In the genomic region with DNA sequence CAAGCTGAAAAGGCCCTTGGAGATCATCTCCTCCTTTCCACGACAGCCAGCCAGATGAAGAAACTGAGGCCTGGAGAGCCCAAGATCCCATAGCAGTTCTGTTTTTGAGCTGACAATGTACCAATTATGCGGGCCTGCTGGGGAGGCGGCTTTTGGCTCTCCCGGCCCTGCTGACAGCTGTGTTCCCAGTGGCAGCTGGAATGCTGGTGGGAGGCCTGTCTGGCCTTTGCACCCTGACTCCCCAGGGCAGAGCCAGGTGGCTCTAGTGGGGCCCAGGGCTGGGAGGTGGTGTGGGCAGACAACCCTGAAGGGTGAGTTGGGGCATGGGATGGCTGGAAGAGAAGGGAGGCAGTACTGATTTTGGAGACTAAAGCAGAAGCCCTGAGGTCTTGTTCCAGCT, we compare ENCODE assay signal across 11 cellular contexts. TPM values are rescaled to one million over a fixed set of nuclear protein-coding genes. Genes with fewer than 3 reads are reported as not detected.
DNase-seq lines count a peak whose midpoint lies in the region; ATAC-seq, FAIRE-seq and TF ChIP-seq lines count a peak whose summit lies in the region.
"Had no signal": no experiment of that assay in that cellular context is flagged by ENCODE, and none has a peak within 500 bp of the region (broad histone marks: within the 10 kb centered on the region; RNA-seq: fewer than 3 reads in every experiment).

No MANE protein-coding gene starts in this region.

- peak overlapping the region; percentile 80 to 82 for H3K4me3 Mint-ChIP-seq in stimulated activated naive CD8-positive, alpha-beta T cell treated with anti-CD3 and anti-CD28 coated beads, Interleukin-15, amount 100 ng/mL, for 72 hours

- H3K4me3 ChIP-seq in adipocyte (ENCODE audit: low read length) (no peak overlapping the region), HepG2 (replicated peaks in 1 of 3; ENCODE audit: insufficient read depth in 1 of 3, low read depth in 2 of 3, low read length in 3 of 3) (peak overlapping the region in 2 of 3 experiments; percentile 26 to 67; a peak in 4 of 6 replicates), upper lobe of left lung (no peak overlapping the region)

- no peak for TF ChIP-seq RAD21 in HepG2 (CRISPR knock-in tag; IDR thresholded peaks at IDR 0.05)

- ATAC-seq in HepG2 = peak; percentile 21
- ATAC-seq in stimulated activated naive CD8-positive, alpha-beta T cell treated with anti-CD3 and anti-CD28 coated beads, Interleukin-15, amount 100 ng/mL, for 72 hours = no peak
- ATAC-seq in upper lobe of left lung (ENCODE audit: low FRiP score in 2 of 2) = no peak

- WGBS in HepG2 (ENCODE audit: low lambda C conversion rate) = no CpG with 5 or more reads among the region's 4 CpGs
- 80 to 83% methylated on average over 1 to 4 of the region's 4 CpGs for WGBS in upper lobe of left lung, 2 donors

- no peak for TF ChIP-seq CTCF in HepG2 (CRISPR knock-in tag; IDR thresholded peaks at IDR 0.05)
- TF ChIP-seq CTCF in upper lobe of left lung (IDR thresholded peaks at IDR 0.05) = no peak

- H3K79me2 ChIP-seq in HepG2 (ENCODE audit: insufficient read depth, low read length) = no peaks in the 10 kb centered on the region

- in situ Hi-C loops in HepG2 (cut with HindIII; ENCODE audit: extremely low pct_ligation_motif_present, low pct_unique_long_range_greater_than_20kb) = no loop called here

- H2AFZ ChIP-seq in HepG2 (ENCODE audit: low read length) = no peak overlapping the region

- H3K4me1 ChIP-seq in adipocyte (ENCODE audit: control insufficient read depth, insufficient read depth, low read length) (peaks cover 39% of the 10 kb centered on the region), HepG2 (ENCODE audit: insufficient read depth, low read length) (peaks cover 97% of the 10 kb centered on the region), upper lobe of left lung (peaks cover 48 to 61% (median 50%) of the 10 kb centered on the region in 4 donors)

- CTCF ChIA-PET in HepG2 (lab: Yijun Ruan, JAX; ENCODE audit: low intra/inter-chr PET ratio, low total read pairs) = no interaction called here

- H3K9ac ChIP-seq in adipocyte (ENCODE audit: low read length) (peak overlapping the region; percentile 17), HepG2 (ENCODE audit: insufficient read depth, low read depth, low read length) (peak overlapping the region; percentile 33; the same call in 1 of the 2 replicates)

- no peaks in the 10 kb centered on the region for H3K36me3 ChIP-seq in adipocyte (ENCODE audit: control insufficient read depth, insufficient read depth, low read length, severe bottlenecking)
- H3K36me3 ChIP-seq in HepG2 (replicated peaks in 1 of 2; ENCODE audit: control insufficient read depth in 1 of 2, insufficient read depth in 2 of 2, low read length in 2 of 2) = no peaks in the 10 kb centered on the region
- no peaks in the 10 kb centered on the region for H3K36me3 ChIP-seq in upper lobe of left lung

- FAIRE-seq in HepG2 (lab: Jason Lieb, UNC) (no peak), GM19239 (lab: Jason Lieb, UNC) (no peak)

- DNase-seq in NCI-H146 (lab: John Stamatoyannopoulos, UW) (peak; percentile 9), NCI-H146 treated with DMSO at 0.1 percent for 48 hours (lab: John Stamatoyannopoulos, UW; ENCODE audit: unreplicated experiment) (no peak), adipocyte (ENCODE audit: low read depth) (no peak), HepG2 (ENCODE audit: low spot score) (peak; percentile 47), GM19239 (ENCODE audit: insufficient read length, low spot score) (no peak), pons (ENCODE audit: low spot score) (no peak), upper lobe of left lung (no peak)
- no peak for DNase-seq in stimulated activated naive CD8-positive, alpha-beta T cell treated with anti-CD3 and anti-CD28 coated beads, Interleukin-15, amount 100 ng/mL, for 72 hours
- DNase-seq: 8988T, amniotic stem cell, GF-D8 had no signal

- intact Hi-C loops in HepG2 (cut with micrococcal nuclease; ENCODE audit: unreplicated experiment) = no loop called here

- no TSS peak for BruUV-seq in HepG2 (replicated peaks; lab: Mats Ljungman, UMichigan)

- no peaks in the 10 kb centered on the region for H4K20me1 ChIP-seq in HepG2 (ENCODE audit: insufficient read depth, low read length)

- no peaks in the 10 kb centered on the region for H3K9me3 Mint-ChIP-seq in stimulated activated naive CD8-positive, alpha-beta T cell treated with anti-CD3 and anti-CD28 coated beads, Interleukin-15, amount 100 ng/mL, for 72 hours

- H3K4me2 ChIP-seq in HepG2 (ENCODE audit: low read depth, low read length) = peak overlapping the region; percentile 95

- peaks cover 94% of the 10 kb centered on the region for H3K4me1 Mint-ChIP-seq in stimulated activated naive CD8-positive, alpha-beta T cell treated with anti-CD3 and anti-CD28 coated beads, Interleukin-15, amount 100 ng/mL, for 72 hours

- peak overlapping the region; percentile 16 for H3K27ac ChIP-seq in HepG2 (ENCODE audit: extremely low read length, insufficient read depth, low read length)
- peak overlapping the region in 2 of 4 donors; percentile 58 to 59 for H3K27ac ChIP-seq in upper lobe of left lung

- H3K27ac Mint-ChIP-seq in stimulated activated naive CD8-positive, alpha-beta T cell treated with anti-CD3 and anti-CD28 coated beads, Interleukin-15, amount 100 ng/mL, for 72 hours = peak overlapping the region; percentile 96

- no peaks in the 10 kb centered on the region for H3K27me3 Mint-ChIP-seq in stimulated activated naive CD8-positive, alpha-beta T cell treated with anti-CD3 and anti-CD28 coated beads, Interleukin-15, amount 100 ng/mL, for 72 hours

- TF ChIP-seq POLR2A in HepG2 (IDR thresholded peaks at IDR 0.05; ENCODE audit: insufficient read depth in 1 of 2, low read depth in 2 of 2, low read length in 2 of 2) (0 out of 4 replicates have a peak, but pooled peaks of 1 of the 2 experiments have one; percentile 24), upper lobe of left lung (IDR thresholded peaks at IDR 0.05) (no peak)

- TF ChIP-seq EP300 in HepG2 (IDR thresholded peaks at IDR 0.05; ENCODE audit: low read depth in 2 of 2, low read length in 2 of 2) = peak in 1 of 2 experiments; percentile 25; a peak in 1 of 4 replicates
- TF ChIP-seq EP300 in HepG2 (CRISPR knock-in tag; IDR thresholded peaks at IDR 0.05; ENCODE audit: borderline replicate concordance) = no peak
- TF ChIP-seq EP300 in upper lobe of left lung (IDR thresholded peaks at IDR 0.05) = no peak

- POLR2A ChIA-PET in HepG2 (lab: Yijun Ruan, JAX) = interaction anchor here (1.0 to 2.7 kb wide), 3 partner anchors 30 to 42 kb away, joined by 3 to 10 read pairs (median 10); partner anchors contain the start of gene WASF2

- H3K27me3 ChIP-seq in adipocyte (replicated peaks; ENCODE audit: control insufficient read depth, insufficient read depth, low read length) (no peaks in the 10 kb centered on the region), HepG2 (ENCODE audit: control insufficient read depth in 1 of 2, insufficient read depth in 2 of 2, low read length in 2 of 2) (no peaks in the 10 kb centered on the region), upper lobe of left lung (no peaks in the 10 kb centered on the region)

- no peaks in the 10 kb centered on the region for H3K9me3 ChIP-seq in adipocyte (ENCODE audit: control insufficient read depth, low read length)
- H3K9me3 ChIP-seq in HepG2 (ENCODE audit: low read length) = no peaks in the 10 kb centered on the region
- no peaks in the 10 kb centered on the region for H3K9me3 ChIP-seq in upper lobe of left lung

TF ChIP-seq in HepG2, 621 proteins besides CTCF, POLR2A, EP300 and RAD21 (continues in another document):
- TF ChIP-seq ZNF484 (CRISPR knock-in tag; IDR thresholded peaks at IDR 0.05; ENCODE audit: borderline replicate concordance, low read depth) (no peak), KAT2B (IDR thresholded peaks at IDR 0.05; ENCODE audit: borderline replicate concordance, low read depth, low read length) (no peak), STAT5B (CRISPR knock-in tag; IDR thresholded peaks at IDR 0.05) (no peak), NR2F6 (IDR thresholded peaks at IDR 0.05) (peak; percentile 39), NR2F6 (CRISPR knock-in tag; IDR thresholded peaks at IDR 0.05) (peak; percentile 72), ZMYM2 (CRISPR knock-in tag; IDR thresholded peaks at IDR 0.05) (no peak), ZBTB42 (CRISPR knock-in tag; IDR thresholded peaks at IDR 0.05) (peak; percentile 90; the same call in 1 of the 2 replicates)

RNA-seq across cellular contexts. Expression of gene WASF2, which starts 30.7 kb away (rescaled TPM):
- 10.4 and 16.9 TPM in 2 replicates for total RNA-seq in HepG2 (2016; rRNA removed; fragmentation: Illumina TruSeq; extraction: Trizol)
- total RNA-seq in HepG2 (2016; cell fraction: cytosol; rRNA removed; fragmentation: Illumina TruSeq; extraction: Trizol; ENCODE audit: low read depth) = 3.7 and 4.4 TPM in 2 replicates
- total RNA-seq in HepG2 (2016; cell fraction: insoluble cytoplasmic fraction; rRNA removed; fragmentation: Illumina TruSeq; extraction: Trizol) = 10.6 and 15.8 TPM in 2 replicates
- 17.2 and 17.7 TPM in 2 replicates for total RNA-seq in HepG2 (2016; cell fraction: membrane; rRNA removed; fragmentation: Illumina TruSeq; extraction: Trizol)
- 13.0 and 13.9 TPM in 2 replicates for total RNA-seq in HepG2 (2016; cell fraction: nucleus; rRNA removed; fragmentation: Illumina TruSeq; extraction: Trizol)
- polyA plus RNA-seq in HepG2 (2011; rRNA removed) = 26.4 and 27.7 TPM in 2 replicates
- 16.3 and 16.7 TPM in 2 replicates for polyA plus RNA-seq in HepG2 (2011; cell fraction: cytosol; rRNA removed)
- 25.0 and 25.9 TPM in 2 replicates for polyA plus RNA-seq in HepG2 (2011; cell fraction: nucleus; rRNA removed)
- polyA plus RNA-seq in HepG2 (2012) = 29.4 and 35.1 TPM in 2 replicates
- 2.7 and 3.1 TPM in 2 replicates for polyA plus RNA-seq in HepG2 (2016; cell fraction: cytosol; fragmentation: Illumina TruSeq; extraction: Trizol; ENCODE audit: low read depth)
- polyA plus RNA-seq in HepG2 (2016; cell fraction: insoluble cytoplasmic fraction; fragmentation: Illumina TruSeq; extraction: Trizol; ENCODE audit: low read depth) = 21.4 and 26.0 TPM in 2 replicates
- 12.8 and 13.7 TPM in 2 replicates for polyA plus RNA-seq in HepG2 (2016; cell fraction: membrane; fragmentation: Illumina TruSeq; extraction: Trizol; ENCODE audit: low read depth)
- 23.0 and 25.5 TPM in 2 replicates for polyA plus RNA-seq in HepG2 (2016; cell fraction: nucleus; fragmentation: Illumina TruSeq; extraction: Trizol; ENCODE audit: insufficient read depth, low read depth)
- polyA minus RNA-seq in HepG2 (2011; rRNA and poly(A)+ RNA removed; ENCODE audit: low replicate concordance) = 45.6 and 56.9 TPM in 2 replicates
- polyA minus RNA-seq in HepG2 (2011; cell fraction: cytosol; rRNA and poly(A)+ RNA removed) = 22.2 and 26.7 TPM in 2 replicates
- polyA minus RNA-seq in HepG2 (2011; cell fraction: nucleus; rRNA and poly(A)+ RNA removed) = 22.0 and 23.7 TPM in 2 replicates
- total RNA-seq in upper lobe of left lung = 100 to 1,000 TPM in 2 of 6 donors, 10 to 100 TPM in 4; 53.4 to 158 (median 62.2) TPM

Comparison
In these comparisons a context has a peak if more than half of its experiments do, and no peak if none do; other contexts are left out.
1. DNase-seq: peak in NCI-H146 (single experiment) and HepG2 (single experiment); none in NCI-H146 treated with DMSO at 0.1 percent for 48 hours (single experiment), adipocyte (single experiment), stimulated activated naive CD8-positive, alpha-beta T cell treated with anti-CD3 and anti-CD28 coated beads, Interleukin-15, amount 100 ng/mL, for 72 hours (0 of 2), GM19239 (single experiment), pons (single experiment) and upper lobe of left lung (0 of 2).
2. H3K4me3 ChIP-seq: peak in HepG2 (2 of 3); none in adipocyte (single experiment) and upper lobe of left lung (0 of 4).